ENCODE assay signal across 17 cellular contexts in the genomic region with DNA sequence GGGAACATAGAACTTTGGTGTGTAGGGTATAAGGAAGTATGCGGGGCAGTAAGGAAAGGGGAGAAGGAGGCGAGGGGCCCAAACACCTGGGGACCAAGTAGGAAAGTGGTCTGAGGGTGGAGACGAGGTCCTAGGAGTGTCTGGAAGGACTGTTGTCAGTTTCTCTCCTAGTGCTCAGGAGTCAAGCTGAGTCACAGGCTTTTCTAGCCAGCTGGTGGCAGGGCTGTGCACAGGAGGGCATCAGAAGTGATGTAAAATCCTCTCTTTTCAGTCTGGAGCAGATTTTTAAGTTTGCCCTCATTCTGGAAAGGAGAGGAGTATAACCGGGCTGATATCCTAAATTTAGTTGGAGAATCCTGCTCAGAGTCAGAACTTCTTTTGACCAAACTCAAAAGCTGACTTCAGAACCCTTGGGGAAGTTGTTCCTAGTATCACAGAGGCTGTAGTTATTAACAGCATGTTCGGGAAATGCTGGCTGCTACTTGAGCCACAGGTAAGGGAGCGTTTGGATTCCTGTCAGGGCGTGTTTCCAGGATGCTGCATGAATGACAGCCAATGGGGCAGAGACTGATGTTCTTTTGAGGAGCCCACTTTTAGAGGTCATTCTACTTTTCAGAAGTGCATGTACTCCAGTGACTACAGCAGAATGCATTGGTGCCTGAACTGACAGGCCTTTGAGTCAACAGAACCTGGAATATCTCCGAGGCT. TPM values are rescaled to one million over a fixed set of nuclear protein-coding genes. Genes with fewer than 3 reads are reported as not detected.
DNase-seq lines count a peak whose midpoint lies in the region; ATAC-seq, FAIRE-seq and TF ChIP-seq lines count a peak whose summit lies in the region.
"Had no signal": no experiment of that assay in that cellular context is flagged by ENCODE, and none has a peak within 500 bp of the region (broad histone marks: within the 10 kb centered on the region; RNA-seq: fewer than 3 reads in every experiment).

No MANE protein-coding gene starts in this region.

- CTCF ChIA-PET in Calu3 (lab: Charles Lee): interaction anchor here (1.1 kb wide), 1 partner anchor 14 kb away, joined by 3 read pairs; no protein-coding TSS in a partner anchor

- in situ Hi-C loops in brain microvascular endothelial cell (cut with HindIII; ENCODE audit: low pct_ligation_motif_present, low sequenced_read_pairs): no loop called here

- TF ChIP-seq CTCF in Calu3 (IDR thresholded peaks at IDR 0.05; ENCODE audit: unreplicated experiment): no peak
- TF ChIP-seq CTCF in Peyer's patch (IDR thresholded peaks at IDR 0.05): no peak
- no peak for TF ChIP-seq CTCF in epithelial cell of esophagus (IDR thresholded peaks at IDR 0.05; ENCODE audit: insufficient read depth, low read depth, low read length, missing control alignments)
- no peak for TF ChIP-seq CTCF in brain microvascular endothelial cell (IDR thresholded peaks at IDR 0.05; ENCODE audit: low read depth, low read length, missing control alignments)

- H3K27me3 Mint-ChIP-seq in Calu3 (ENCODE audit: unreplicated experiment): no peaks in the 10 kb centered on the region

- peak overlapping the region; percentile 86 for H3K27ac Mint-ChIP-seq in Calu3 (ENCODE audit: unreplicated experiment)
- H3K27ac Mint-ChIP-seq: GM23338 had no signal

- no peak overlapping the region for H3K4me3 ChIP-seq in Peyer's patch
- no peak overlapping the region for H3K4me3 ChIP-seq in epithelial cell of esophagus (ENCODE audit: low read length)
- no peak overlapping the region for H3K4me3 ChIP-seq in small intestine (ENCODE audit: low read depth in 1 of 2, low read length in 2 of 2)
- no peak overlapping the region for H3K4me3 ChIP-seq in brain microvascular endothelial cell (ENCODE audit: low read depth, low read length)
- H3K4me3 ChIP-seq: GM23338, MG63 had no signal

- no TSS peak for BruUV-seq in Calu3 (replicated peaks; lab: Mats Ljungman, UMichigan)

- H3K4me1 ChIP-seq in Peyer's patch (peaks cover 0 to 25% (median 0%) of the 10 kb centered on the region in 4 donors), small intestine (ENCODE audit: control insufficient read depth in 2 of 2, insufficient read depth in 1 of 2, low read depth in 1 of 2, low read length in 1 of 2) (peaks cover 6 to 20% of the 10 kb centered on the region in 2 donors)

- no peak for TF ChIP-seq POLR2A in Peyer's patch (IDR thresholded peaks at IDR 0.05)

- ATAC-seq in GM19397 (IDR thresholded peaks at IDR 0.05; ENCODE audit: unreplicated experiment): no peak
- ATAC-seq: GM23338 had no signal

- intact Hi-C loops in Calu3 (cut with micrococcal nuclease; ENCODE audit: unreplicated experiment): no loop called here

- no peaks in the 10 kb centered on the region for H3K9me3 Mint-ChIP-seq in Calu3 (ENCODE audit: low read depth, unreplicated experiment)
- H3K9me3 Mint-ChIP-seq: GM23338 had no signal

- H3K27me3 ChIP-seq in Peyer's patch: no peaks in the 10 kb centered on the region
- no peaks in the 10 kb centered on the region for H3K27me3 ChIP-seq in small intestine (ENCODE audit: control insufficient read depth in 2 of 2, insufficient read depth in 2 of 2, low read length in 2 of 2)
- H3K27me3 ChIP-seq in brain microvascular endothelial cell (replicated peaks): no peaks in the 10 kb centered on the region
- H3K27me3 ChIP-seq: MG63 had no signal

- H3K36me3 Mint-ChIP-seq in Calu3 (ENCODE audit: insufficient read depth, unreplicated experiment): peaks cover 43% of the 10 kb centered on the region

- no peaks in the 10 kb centered on the region for H3K9me3 ChIP-seq in Peyer's patch
- no peaks in the 10 kb centered on the region for H3K9me3 ChIP-seq in small intestine (ENCODE audit: control insufficient read depth, low read depth)
- H3K9me3 ChIP-seq: MG63 had no signal

- no peak for FAIRE-seq in small intestine (lab: Jason Lieb, UNC)
- FAIRE-seq: G401.6, GM12891 had no signal

- DNase-seq in Calu3 (no peak), Peyer's patch (no peak), epithelial cell of esophagus (ENCODE audit: low read depth) (peak; percentile 56), small intestine (no peak), DMS79 treated with DMSO at 0.1 percent for 48 hours (lab: John Stamatoyannopoulos, UW) (no peak), brain microvascular endothelial cell (no peak)
- DNase-seq: AML-193, KG1, MG63, NCI-H187 treated with DMSO at 0.1 percent for 48 hours, NCI-H2171 treated with DMSO at 0.1 percent for 48 hours, NCI-H510A treated with DMSO at 0.1 percent for 48 hours, SHP77 treated with DMSO at 0.1 percent for 48 hours had no signal

- 40 to 72% (median 46%) methylated on average over 8 of the region's 8 CpGs for WGBS in small intestine, 3 donors

- H3K27ac ChIP-seq in Peyer's patch (peak overlapping the region in 3 of 4 donors; percentile 49 to 85 (median 77)), small intestine (ENCODE audit: low read depth in 1 of 2, low read length in 1 of 2) (peak overlapping the region; percentile 62 to 86), brain microvascular endothelial cell (no peak overlapping the region)

- H3K4me1 Mint-ChIP-seq in Calu3 (ENCODE audit: low read depth, unreplicated experiment): peaks cover 70% of the 10 kb centered on the region

- H3K36me3 ChIP-seq in Peyer's patch (peaks cover 0 to 47% (median 0%) of the 10 kb centered on the region in 3 donors), small intestine (ENCODE audit: control insufficient read depth in 2 of 2, insufficient read depth in 2 of 2, low read length in 2 of 2) (peaks cover 3 to 14% of the 10 kb centered on the region in 2 donors), brain microvascular endothelial cell (replicated peaks) (no peaks in the 10 kb centered on the region)

- no peak overlapping the region for H3K4me3 Mint-ChIP-seq in Calu3 (ENCODE audit: low read depth, unreplicated experiment)
- H3K4me3 Mint-ChIP-seq: GM23338 had no signal

RNA-seq across cellular contexts. Expression of gene ZNF664, which starts 19.3 kb away (rescaled TPM):
- total RNA-seq in Calu3 (2022) (130 and 147 TPM in 2 replicates), Peyer's patch (100 to 1,000 TPM in 3 of 4 donors, 10 to 100 TPM in 1; 75.9 to 160 (median 114) TPM)
- polyA plus RNA-seq in small intestine: 100 to 1,000 TPM in 1 of 3 donors, 10 to 100 TPM in 2; 59.9 to 104 (median 80.8) TPM

RNA-seq across cellular contexts. Expression of gene CCDC92, which starts 19.6 kb away (rescaled TPM):
- total RNA-seq in Calu3 (2022) (31.8 and 35.0 TPM in 2 replicates), Peyer's patch (10 to 100 TPM; 23.1 to 33.3 (median 30.9) TPM)
- polyA plus RNA-seq in small intestine: 10 to 100 TPM; 21.1 to 33.5 (median 26.2) TPM
